1 cellular context compared by ENCODE assay signal in the genomic region with DNA sequence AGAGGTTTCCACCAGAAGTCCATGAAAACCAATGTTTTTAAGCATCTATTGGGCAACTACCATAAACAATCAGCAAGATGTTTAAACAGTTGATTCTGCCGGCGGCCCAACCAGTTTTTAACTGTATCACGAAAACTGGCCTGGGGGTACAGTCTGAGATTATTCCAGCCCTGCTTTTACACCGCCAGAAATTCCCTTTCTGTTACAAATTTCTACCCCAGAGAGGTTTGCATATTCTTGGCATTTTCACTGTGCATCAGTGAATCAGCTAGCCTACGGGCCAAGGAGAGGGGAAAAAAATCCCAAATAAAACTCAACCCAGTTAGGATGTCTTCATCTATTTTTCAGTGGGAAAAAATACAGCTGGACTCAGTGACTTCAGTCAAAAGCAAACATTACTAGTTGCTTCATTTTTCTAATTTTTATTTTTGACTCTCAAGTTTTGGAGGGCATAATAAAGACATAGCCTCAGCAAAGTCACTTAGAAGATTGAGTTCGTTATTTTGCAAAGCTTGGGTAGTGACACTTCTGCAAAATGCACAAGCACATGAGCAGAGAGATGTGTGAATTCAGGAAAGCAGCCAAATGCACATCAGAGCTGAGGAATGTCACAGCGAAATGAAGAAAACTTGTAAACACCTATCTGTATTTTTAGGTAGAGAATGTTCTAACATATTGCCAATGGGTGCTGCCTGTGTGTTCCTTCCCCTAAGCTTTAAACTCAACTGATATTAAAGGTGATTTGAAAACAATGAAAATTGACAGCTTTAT.
TF ChIP-seq lines count a peak whose summit lies in the region.

No MANE protein-coding gene starts in this region.

TF ChIP-seq in IMR-90, 13 proteins besides CTCF, POLR2A, EP300 and RAD21 (continued from another document):
- TF ChIP-seq, protein P1, sequence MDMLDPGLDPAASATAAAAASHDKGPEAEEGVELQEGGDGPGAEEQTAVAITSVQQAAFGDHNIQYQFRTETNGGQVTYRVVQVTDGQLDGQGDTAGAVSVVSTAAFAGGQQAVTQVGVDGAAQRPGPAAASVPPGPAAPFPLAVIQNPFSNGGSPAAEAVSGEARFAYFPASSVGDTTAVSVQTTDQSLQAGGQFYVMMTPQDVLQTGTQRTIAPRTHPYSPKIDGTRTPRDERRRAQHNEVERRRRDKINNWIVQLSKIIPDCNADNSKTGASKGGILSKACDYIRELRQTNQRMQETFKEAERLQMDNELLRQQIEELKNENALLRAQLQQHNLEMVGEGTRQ (IDR thresholded peaks at IDR 0.05; ENCODE audit: low read depth, low read length) = no peak
- no peak for TF ChIP-seq RFX5 (IDR thresholded peaks at IDR 0.05; ENCODE audit: low read depth, low read length)
- no peak for TF ChIP-seq RCOR1 (IDR thresholded peaks at IDR 0.05; ENCODE audit: insufficient replicate concordance, low read length)
- no peak for TF ChIP-seq CEBPB (IDR thresholded peaks at IDR 0.05; ENCODE audit: low read depth, low read length)
- no peak for TF ChIP-seq MXI1 (IDR thresholded peaks at IDR 0.05; ENCODE audit: borderline replicate concordance, low read depth, low read length)
